ENCODE assay signal across 1 cellular context in the genomic region with DNA sequence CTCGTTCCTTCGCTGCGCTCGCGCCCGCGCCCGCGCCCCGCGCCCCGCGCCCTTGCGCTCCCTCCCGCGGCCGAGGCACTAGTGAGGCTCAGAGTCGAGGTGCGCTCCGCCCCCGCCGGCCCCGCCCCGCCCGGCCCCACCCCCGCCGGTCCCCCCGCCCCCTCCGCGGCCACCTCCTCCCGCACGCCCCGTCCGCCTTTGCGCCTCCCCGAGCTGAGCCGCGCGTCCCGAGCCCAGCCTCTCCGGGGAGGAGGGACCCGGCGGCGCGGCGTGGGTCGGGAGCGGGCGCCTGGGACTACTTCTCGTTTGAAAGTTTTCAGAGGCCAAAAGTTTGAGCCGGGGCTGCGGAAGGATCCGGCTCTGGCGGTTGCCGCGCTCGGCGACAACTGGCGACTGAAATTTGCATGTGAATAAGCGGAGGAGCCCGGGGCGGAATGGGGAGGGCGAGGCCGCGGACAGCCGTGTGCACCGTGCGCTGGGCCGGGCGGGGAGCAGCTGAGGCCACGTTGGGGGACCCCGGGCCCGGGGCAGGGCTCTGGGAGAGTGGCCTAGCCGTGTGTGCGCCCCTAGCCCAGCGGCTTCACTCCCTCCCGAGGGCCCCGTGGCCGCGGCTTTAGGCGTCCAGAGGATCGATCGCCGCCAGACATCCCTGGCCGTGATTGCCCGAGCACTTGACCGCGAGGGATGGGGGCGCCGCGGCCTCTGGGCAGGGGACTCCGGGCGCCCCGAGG.
TF ChIP-seq lines count a peak whose summit lies in the region.

A gene (minus strand): TSS at position 83 of the 731 bp plus-strand sequence. CDS start 262 bp downstream, outside the sequence.

TF ChIP-seq in HEK293, 187 proteins besides CTCF, POLR2A, EP300 and RAD21 (continued from another document):
- TF ChIP-seq, protein P1, sequence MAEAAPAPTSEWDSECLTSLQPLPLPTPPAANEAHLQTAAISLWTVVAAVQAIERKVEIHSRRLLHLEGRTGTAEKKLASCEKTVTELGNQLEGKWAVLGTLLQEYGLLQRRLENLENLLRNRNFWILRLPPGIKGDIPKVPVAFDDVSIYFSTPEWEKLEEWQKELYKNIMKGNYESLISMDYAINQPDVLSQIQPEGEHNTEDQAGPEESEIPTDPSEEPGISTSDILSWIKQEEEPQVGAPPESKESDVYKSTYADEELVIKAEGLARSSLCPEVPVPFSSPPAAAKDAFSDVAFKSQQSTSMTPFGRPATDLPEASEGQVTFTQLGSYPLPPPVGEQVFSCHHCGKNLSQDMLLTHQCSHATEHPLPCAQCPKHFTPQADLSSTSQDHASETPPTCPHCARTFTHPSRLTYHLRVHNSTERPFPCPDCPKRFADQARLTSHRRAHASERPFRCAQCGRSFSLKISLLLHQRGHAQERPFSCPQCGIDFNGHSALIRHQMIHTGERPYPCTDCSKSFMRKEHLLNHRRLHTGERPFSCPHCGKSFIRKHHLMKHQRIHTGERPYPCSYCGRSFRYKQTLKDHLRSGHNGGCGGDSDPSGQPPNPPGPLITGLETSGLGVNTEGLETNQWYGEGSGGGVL (tag by site-specific recombination; IDR thresholded peaks at IDR 0.05): peak; percentile 79
- TF ChIP-seq GLI2 (tag by site-specific recombination; IDR thresholded peaks at IDR 0.05; ENCODE audit: borderline replicate concordance, low read depth) (no peak), ZBTB8A (tag by site-specific recombination; IDR thresholded peaks at IDR 0.05) (peak; percentile 88), ZNF335 (tag by site-specific recombination; conservative IDR thresholded peaks at IDR 0.05) (no peak), ZBTB7A (tag by site-specific recombination; IDR thresholded peaks at IDR 0.05; ENCODE audit: low read depth) (peak; percentile 81), ZNF707 (tag by site-specific recombination; IDR thresholded peaks at IDR 0.05) (0 out of 2 replicates have a peak, but pooled peaks have one; percentile 10), ZBTB20 (tag by site-specific recombination; IDR thresholded peaks at IDR 0.05) (peak; percentile 83), ZBTB1 (tag by site-specific recombination; IDR thresholded peaks at IDR 0.05) (0 out of 2 replicates have a peak, but pooled peaks have one; percentile 32), ZNF561 (tag by site-specific recombination; IDR thresholded peaks at IDR 0.05; ENCODE audit: borderline replicate concordance) (peak; percentile 94), ZNF16 (tag by site-specific recombination; IDR thresholded peaks at IDR 0.05; ENCODE audit: low read depth) (peak; percentile 22; the same call in 1 of the 2 replicates), ZNF544 (tag by site-specific recombination; IDR thresholded peaks at IDR 0.05) (no peak), ZNF548 (tag by site-specific recombination; IDR thresholded peaks at IDR 0.05) (no peak), ZNF530 (tag by site-specific recombination; IDR thresholded peaks at IDR 0.05; ENCODE audit: low read depth) (no peak), YY1 (tag by site-specific recombination; IDR thresholded peaks at IDR 0.05) (peak; percentile 42), ZBTB17 (tag by site-specific recombination; IDR thresholded peaks at IDR 0.05) (peak; percentile 74), ZNF221 (tag by site-specific recombination; IDR thresholded peaks at IDR 0.05; ENCODE audit: borderline replicate concordance) (no peak), ZNF214 (tag by site-specific recombination; IDR thresholded peaks at IDR 0.05; ENCODE audit: borderline replicate concordance) (no peak), REPIN1 (tag by site-specific recombination; IDR thresholded peaks at IDR 0.05; ENCODE audit: low read depth) (no peak), KLF16 (tag by site-specific recombination; IDR thresholded peaks at IDR 0.05) (peak; percentile 63; the same call in 1 of the 2 replicates), ZNF555 (tag by site-specific recombination; conservative IDR thresholded peaks at IDR 0.05) (no peak), BCL11B (tag by site-specific recombination; IDR thresholded peaks at IDR 0.05; ENCODE audit: low read depth) (peak; percentile 91), ZNF138 (tag by site-specific recombination; IDR thresholded peaks at IDR 0.05; ENCODE audit: borderline replicate concordance) (no peak)
- TF ChIP-seq, protein P2, sequence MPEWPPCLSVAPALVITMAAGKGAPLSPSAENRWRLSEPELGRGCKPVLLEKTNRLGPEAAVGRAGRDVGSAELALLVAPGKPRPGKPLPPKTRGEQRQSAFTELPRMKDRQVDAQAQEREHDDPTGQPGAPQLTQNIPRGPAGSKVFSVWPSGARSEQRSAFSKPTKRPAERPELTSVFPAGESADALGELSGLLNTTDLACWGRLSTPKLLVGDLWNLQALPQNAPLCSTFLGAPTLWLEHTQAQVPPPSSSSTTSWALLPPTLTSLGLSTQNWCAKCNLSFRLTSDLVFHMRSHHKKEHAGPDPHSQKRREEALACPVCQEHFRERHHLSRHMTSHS (tag by site-specific recombination; IDR thresholded peaks at IDR 0.05): peak; percentile 11; the same call in 1 of the 2 replicates
- TF ChIP-seq, protein P3, sequence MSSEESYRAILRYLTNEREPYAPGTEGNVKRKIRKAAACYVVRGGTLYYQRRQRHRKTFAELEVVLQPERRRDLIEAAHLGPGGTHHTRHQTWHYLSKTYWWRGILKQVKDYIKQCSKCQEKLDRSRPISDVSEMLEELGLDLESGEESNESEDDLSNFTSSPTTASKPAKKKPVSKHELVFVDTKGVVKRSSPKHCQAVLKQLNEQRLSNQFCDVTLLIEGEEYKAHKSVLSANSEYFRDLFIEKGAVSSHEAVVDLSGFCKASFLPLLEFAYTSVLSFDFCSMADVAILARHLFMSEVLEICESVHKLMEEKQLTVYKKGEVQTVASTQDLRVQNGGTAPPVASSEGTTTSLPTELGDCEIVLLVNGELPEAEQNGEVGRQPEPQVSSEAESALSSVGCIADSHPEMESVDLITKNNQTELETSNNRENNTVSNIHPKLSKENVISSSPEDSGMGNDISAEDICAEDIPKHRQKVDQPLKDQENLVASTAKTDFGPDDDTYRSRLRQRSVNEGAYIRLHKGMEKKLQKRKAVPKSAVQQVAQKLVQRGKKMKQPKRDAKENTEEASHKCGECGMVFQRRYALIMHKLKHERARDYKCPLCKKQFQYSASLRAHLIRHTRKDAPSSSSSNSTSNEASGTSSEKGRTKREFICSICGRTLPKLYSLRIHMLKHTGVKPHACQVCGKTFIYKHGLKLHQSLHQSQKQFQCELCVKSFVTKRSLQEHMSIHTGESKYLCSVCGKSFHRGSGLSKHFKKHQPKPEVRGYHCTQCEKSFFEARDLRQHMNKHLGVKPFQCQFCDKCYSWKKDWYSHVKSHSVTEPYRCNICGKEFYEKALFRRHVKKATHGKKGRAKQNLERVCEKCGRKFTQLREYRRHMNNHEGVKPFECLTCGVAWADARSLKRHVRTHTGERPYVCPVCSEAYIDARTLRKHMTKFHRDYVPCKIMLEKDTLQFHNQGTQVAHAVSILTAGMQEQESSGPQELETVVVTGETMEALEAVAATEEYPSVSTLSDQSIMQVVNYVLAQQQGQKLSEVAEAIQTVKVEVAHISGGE (tag by site-specific recombination; conservative IDR thresholded peaks at IDR 0.05; ENCODE audit: low read depth): peak; percentile 66
- TF ChIP-seq, protein P4, sequence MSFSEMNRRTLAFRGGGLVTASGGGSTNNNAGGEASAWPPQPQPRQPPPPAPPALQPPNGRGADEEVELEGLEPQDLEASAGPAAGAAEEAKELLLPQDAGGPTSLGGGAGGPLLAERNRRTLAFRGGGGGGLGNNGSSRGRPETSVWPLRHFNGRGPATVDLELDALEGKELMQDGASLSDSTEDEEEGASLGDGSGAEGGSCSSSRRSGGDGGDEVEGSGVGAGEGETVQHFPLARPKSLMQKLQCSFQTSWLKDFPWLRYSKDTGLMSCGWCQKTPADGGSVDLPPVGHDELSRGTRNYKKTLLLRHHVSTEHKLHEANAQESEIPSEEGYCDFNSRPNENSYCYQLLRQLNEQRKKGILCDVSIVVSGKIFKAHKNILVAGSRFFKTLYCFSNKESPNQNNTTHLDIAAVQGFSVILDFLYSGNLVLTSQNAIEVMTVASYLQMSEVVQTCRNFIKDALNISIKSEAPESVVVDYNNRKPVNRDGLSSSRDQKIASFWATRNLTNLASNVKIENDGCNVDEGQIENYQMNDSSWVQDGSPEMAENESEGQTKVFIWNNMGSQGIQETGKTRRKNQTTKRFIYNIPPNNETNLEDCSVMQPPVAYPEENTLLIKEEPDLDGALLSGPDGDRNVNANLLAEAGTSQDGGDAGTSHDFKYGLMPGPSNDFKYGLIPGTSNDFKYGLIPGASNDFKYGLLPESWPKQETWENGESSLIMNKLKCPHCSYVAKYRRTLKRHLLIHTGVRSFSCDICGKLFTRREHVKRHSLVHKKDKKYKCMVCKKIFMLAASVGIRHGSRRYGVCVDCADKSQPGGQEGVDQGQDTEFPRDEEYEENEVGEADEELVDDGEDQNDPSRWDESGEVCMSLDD (tag by site-specific recombination; IDR thresholded peaks at IDR 0.05): peak; percentile 92
- TF ChIP-seq, protein P5, sequence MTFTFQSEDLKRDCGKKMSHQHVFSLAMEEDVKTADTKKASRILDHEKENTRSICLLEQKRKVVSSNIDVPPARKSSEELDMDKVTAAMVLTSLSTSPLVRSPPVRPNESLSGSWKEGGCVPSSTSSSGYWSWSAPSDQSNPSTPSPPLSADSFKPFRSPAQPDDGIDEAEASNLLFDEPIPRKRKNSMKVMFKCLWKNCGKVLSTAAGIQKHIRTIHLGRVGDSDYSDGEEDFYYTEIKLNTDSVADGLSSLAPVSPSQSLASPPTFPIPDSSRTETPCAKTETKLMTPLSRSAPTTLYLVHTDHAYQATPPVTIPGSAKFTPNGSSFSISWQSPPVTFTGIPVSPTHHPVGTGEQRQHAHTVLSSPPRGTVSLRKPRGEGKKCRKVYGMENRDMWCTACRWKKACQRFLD (tag by site-specific recombination; IDR thresholded peaks at IDR 0.05): no peak
- TF ChIP-seq, protein P6, sequence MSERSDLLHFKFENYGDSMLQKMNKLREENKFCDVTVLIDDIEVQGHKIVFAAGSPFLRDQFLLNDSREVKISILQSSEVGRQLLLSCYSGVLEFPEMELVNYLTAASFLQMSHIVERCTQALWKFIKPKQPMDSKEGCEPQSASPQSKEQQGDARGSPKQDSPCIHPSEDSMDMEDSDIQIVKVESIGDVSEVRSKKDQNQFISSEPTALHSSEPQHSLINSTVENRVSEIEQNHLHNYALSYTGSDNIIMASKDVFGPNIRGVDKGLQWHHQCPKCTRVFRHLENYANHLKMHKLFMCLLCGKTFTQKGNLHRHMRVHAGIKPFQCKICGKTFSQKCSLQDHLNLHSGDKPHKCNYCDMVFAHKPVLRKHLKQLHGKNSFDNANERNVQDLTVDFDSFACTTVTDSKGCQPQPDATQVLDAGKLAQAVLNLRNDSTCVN (tag by site-specific recombination; optimal IDR thresholded peaks at IDR 0.05): peak; percentile 85
- TF ChIP-seq, protein P7, sequence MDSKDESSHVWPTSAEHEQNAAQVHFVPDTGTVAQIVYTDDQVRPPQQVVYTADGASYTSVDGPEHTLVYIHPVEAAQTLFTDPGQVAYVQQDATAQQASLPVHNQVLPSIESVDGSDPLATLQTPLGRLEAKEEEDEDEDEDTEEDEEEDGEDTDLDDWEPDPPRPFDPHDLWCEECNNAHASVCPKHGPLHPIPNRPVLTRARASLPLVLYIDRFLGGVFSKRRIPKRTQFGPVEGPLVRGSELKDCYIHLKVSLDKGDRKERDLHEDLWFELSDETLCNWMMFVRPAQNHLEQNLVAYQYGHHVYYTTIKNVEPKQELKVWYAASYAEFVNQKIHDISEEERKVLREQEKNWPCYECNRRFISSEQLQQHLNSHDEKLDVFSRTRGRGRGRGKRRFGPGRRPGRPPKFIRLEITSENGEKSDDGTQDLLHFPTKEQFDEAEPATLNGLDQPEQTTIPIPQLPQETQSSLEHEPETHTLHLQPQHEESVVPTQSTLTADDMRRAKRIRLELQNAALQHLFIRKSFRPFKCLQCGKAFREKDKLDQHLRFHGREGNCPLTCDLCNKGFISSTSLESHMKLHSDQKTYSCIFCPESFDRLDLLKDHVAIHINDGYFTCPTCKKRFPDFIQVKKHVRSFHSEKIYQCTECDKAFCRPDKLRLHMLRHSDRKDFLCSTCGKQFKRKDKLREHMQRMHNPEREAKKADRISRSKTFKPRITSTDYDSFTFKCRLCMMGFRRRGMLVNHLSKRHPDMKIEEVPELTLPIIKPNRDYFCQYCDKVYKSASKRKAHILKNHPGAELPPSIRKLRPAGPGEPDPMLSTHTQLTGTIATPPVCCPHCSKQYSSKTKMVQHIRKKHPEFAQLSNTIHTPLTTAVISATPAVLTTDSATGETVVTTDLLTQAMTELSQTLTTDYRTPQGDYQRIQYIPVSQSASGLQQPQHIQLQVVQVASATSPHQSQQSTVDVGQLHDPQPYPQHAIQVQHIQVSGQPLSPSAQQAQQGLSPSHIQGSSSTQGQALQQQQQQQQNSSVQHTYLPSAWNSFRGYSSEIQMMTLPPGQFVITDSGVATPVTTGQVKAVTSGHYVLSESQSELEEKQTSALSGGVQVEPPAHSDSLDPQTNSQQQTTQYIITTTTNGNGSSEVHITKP (tag by site-specific recombination; IDR thresholded peaks at IDR 0.05): peak; percentile 57
